Comparison of ENCODE assay signal across 2 cellular contexts in genomic region chr1:248850536-248851251, GRCh38.
TF ChIP-seq lines count a peak whose summit lies in the region.

No MANE protein-coding gene starts in this region.

TF ChIP-seq in Ishikawa, 13 proteins besides CTCF, POLR2A, EP300 and RAD21:
- TF ChIP-seq FOXM1 (IDR thresholded peaks at IDR 0.05; ENCODE audit: borderline replicate concordance, low read depth) (no peak), TAF1 (IDR thresholded peaks at IDR 0.05; ENCODE audit: low read depth) (0 out of 2 replicates have a peak, but pooled peaks have one; percentile 14)

TF ChIP-seq in H1, 55 proteins besides CTCF, POLR2A, EP300 and RAD21:
- no peak for TF ChIP-seq RFX5 (IDR thresholded peaks at IDR 0.05; ENCODE audit: borderline replicate concordance, low read depth, low read length)
- TF ChIP-seq POLR2AphosphoS5 (IDR thresholded peaks at IDR 0.05; ENCODE audit: low read depth, low read length) = 0 out of 2 replicates have a peak, but pooled peaks have one; percentile 11
- TF ChIP-seq GTF2F1 (IDR thresholded peaks at IDR 0.05; ENCODE audit: borderline replicate concordance, low read depth, low read length) = no peak
